In genomic region chr3:73056365-73057150, GRCh38 we compare ENCODE assay signal across 8 cellular contexts. TPM values are rescaled to one million over a fixed set of nuclear protein-coding genes. Genes with fewer than 3 reads are reported as not detected.
A peak's percentile ranks its signal among the peaks of the same experiment; 100 is the strongest.
DNase-seq lines count a peak whose midpoint lies in the region; FAIRE-seq and TF ChIP-seq lines count a peak whose summit lies in the region.

No MANE protein-coding gene starts in this region.

- FAIRE-seq in G401.6 (lab: Jason Lieb, UNC): peak; percentile 97

- H3K9me3 Mint-ChIP-seq in MCF 10A (ENCODE audit: unreplicated experiment): no peaks in the 10 kb centered on the region
- no peaks in the 10 kb centered on the region for H3K9me3 Mint-ChIP-seq in activated naive CD8-positive, alpha-beta T cell treated with anti-CD3 and anti-CD28 coated beads for 36 hours

- DNase-seq in NAMALWA (ENCODE audit: low spot score): peak; percentile 47
- DNase-seq in MCF 10A (ENCODE audit: unreplicated experiment): peak; percentile 41
- DNase-seq in left kidney (ENCODE audit: low read depth, low spot score): peak; percentile 65
- DNase-seq in GM19238 (ENCODE audit: insufficient read length, low spot score): no peak
- DNase-seq in activated CD8-positive, alpha-beta memory T cell treated with anti-CD3 and anti-CD28 coated beads for 24 hours: no peak
- no peak for DNase-seq in activated naive CD4-positive, alpha-beta T cell (lab: John Stamatoyannopoulos, UW)
- DNase-seq in activated naive CD8-positive, alpha-beta T cell treated with anti-CD3 and anti-CD28 coated beads for 36 hours: no peak

- peak; percentile 49 for TF ChIP-seq CTCF in MCF 10A (IDR thresholded peaks at IDR 0.05; ENCODE audit: unreplicated experiment)

- CTCF ChIA-PET in MCF 10A (lab: Yijun Ruan, JAX): interaction anchor here (0.6 to 5.5 kb wide), 44 partner anchors 9 to 1328 kb away, joined by 3 to 65 read pairs (median 4); partner anchors contain the start of gene SHQ1

- H3K27ac Mint-ChIP-seq in MCF 10A (ENCODE audit: low read depth, unreplicated experiment): no peak overlapping the region
- no peak overlapping the region for H3K27ac Mint-ChIP-seq in activated naive CD8-positive, alpha-beta T cell treated with anti-CD3 and anti-CD28 coated beads for 36 hours

- H3K4me1 Mint-ChIP-seq in MCF 10A (ENCODE audit: insufficient read depth, unreplicated experiment): peaks cover 25% of the 10 kb centered on the region
- peaks cover 22% of the 10 kb centered on the region for H3K4me1 Mint-ChIP-seq in activated naive CD8-positive, alpha-beta T cell treated with anti-CD3 and anti-CD28 coated beads for 36 hours

- POLR2A ChIA-PET in MCF 10A (lab: Yijun Ruan, JAX): interaction anchor here (1.0 to 3.3 kb wide), 9 partner anchors 10 to 209 kb away, joined by 3 to 16 read pairs (median 5); partner anchors contain the start of genes GXYLT2, PPP4R2 and SHQ1

- peaks cover 11% of the 10 kb centered on the region for H3K36me3 Mint-ChIP-seq in MCF 10A (ENCODE audit: insufficient read depth, unreplicated experiment)
- H3K36me3 Mint-ChIP-seq in activated naive CD8-positive, alpha-beta T cell treated with anti-CD3 and anti-CD28 coated beads for 36 hours: no peaks in the 10 kb centered on the region

- H3K27me3 Mint-ChIP-seq in MCF 10A (ENCODE audit: insufficient read depth, unreplicated experiment): no peaks in the 10 kb centered on the region
- no peaks in the 10 kb centered on the region for H3K27me3 Mint-ChIP-seq in activated naive CD8-positive, alpha-beta T cell treated with anti-CD3 and anti-CD28 coated beads for 36 hours

- intact Hi-C loops in MCF 10A (cut with micrococcal nuclease): loop anchor here (1.0 kb wide), 3 partner anchors 59 to 205 kb away; no protein-coding TSS in a partner anchor

- no TSS peak for BruUV-seq in MCF 10A (replicated peaks; lab: Mats Ljungman, UMichigan)

- no peak overlapping the region for H3K4me3 Mint-ChIP-seq in MCF 10A (ENCODE audit: unreplicated experiment)
- H3K4me3 Mint-ChIP-seq in activated naive CD8-positive, alpha-beta T cell treated with anti-CD3 and anti-CD28 coated beads for 36 hours: no peak overlapping the region

RNA-seq across cellular contexts. Expression of gene EBLN2, which starts 4.9 kb away (rescaled TPM):
- total RNA-seq in MCF 10A (2022): 4.7 and 5.5 TPM in 2 replicates
- 1 to 10 TPM; 3.5 to 3.6 TPM for total RNA-seq in activated naive CD8-positive, alpha-beta T cell treated with anti-CD3 and anti-CD28 coated beads for 36 hours

RNA-seq across cellular contexts. Expression of gene PPP4R2, which starts 59.9 kb away (rescaled TPM):
- total RNA-seq in MCF 10A (2022): 86.3 and 105 TPM in 2 replicates
- total RNA-seq in activated naive CD8-positive, alpha-beta T cell treated with anti-CD3 and anti-CD28 coated beads for 36 hours: 100 to 1,000 TPM in 1 of 2 experiments, 10 to 100 TPM in 1; 99.3 to 102 TPM

Comparison
In these comparisons a context has a peak if more than half of its experiments do, and no peak if none do; other contexts are left out.
1. DNase-seq: peak in NAMALWA (single experiment), MCF 10A (single experiment) and left kidney (single experiment); none in GM19238 (single experiment), activated CD8-positive, alpha-beta memory T cell treated with anti-CD3 and anti-CD28 coated beads for 24 hours (single experiment), activated naive CD4-positive, alpha-beta T cell (0 of 4) and activated naive CD8-positive, alpha-beta T cell treated with anti-CD3 and anti-CD28 coated beads for 36 hours (single experiment).